Comparison of ENCODE assay signal across 9 cellular contexts in genomic region chr15:90463381-90463780, GRCh38.
DNase-seq lines count a peak whose midpoint lies in the region; ATAC-seq and TF ChIP-seq lines count a peak whose summit lies in the region.
"Had no signal": no experiment of that assay in that cellular context is flagged by ENCODE, and none has a peak within 500 bp of the region (broad histone marks: within the 10 kb centered on the region; RNA-seq: fewer than 3 reads in every experiment).

No MANE protein-coding gene starts in this region.

- peak; percentile 79 for DNase-seq in A172 (ENCODE audit: low spot score)
- peak; percentile 68 for DNase-seq in choroid plexus epithelial cell (ENCODE audit: low read depth)
- peak; percentile 93 to 96 for DNase-seq in lung microvascular endothelial cell (ENCODE audit: low read depth in 2 of 2)
- no peak for DNase-seq in nephron progenitor cell
- no peak for DNase-seq in ureter (ENCODE audit: low spot score)
- DNase-seq in NCI-H82 (lab: John Stamatoyannopoulos, UW) = no peak
- DNase-seq: AML-193 had no signal

- no peak overlapping the region for H3K27ac Mint-ChIP-seq in nephron progenitor cell

- peaks cover 8% of the 10 kb centered on the region for H3K27me3 Mint-ChIP-seq in nephron progenitor cell (ENCODE audit: low read depth, poor library complexity)

- ATAC-seq in HG03342 (IDR thresholded peaks at IDR 0.05; ENCODE audit: unreplicated experiment) = peak; percentile 53
- no peak for ATAC-seq in HG03175 (IDR thresholded peaks at IDR 0.05; ENCODE audit: unreplicated experiment)

- peaks cover 18% of the 10 kb centered on the region for H3K4me1 Mint-ChIP-seq in nephron progenitor cell

- H3K4me3 Mint-ChIP-seq in nephron progenitor cell = no peak overlapping the region

- H3K9me3 Mint-ChIP-seq in nephron progenitor cell = no peaks in the 10 kb centered on the region

- H3K4me3 ChIP-seq in choroid plexus epithelial cell (ENCODE audit: low read depth, low read length) = no peak overlapping the region

- TF ChIP-seq CTCF in choroid plexus epithelial cell (conservative IDR thresholded peaks at IDR 0.05; ENCODE audit: low read depth, low read length) = no peak
- TF ChIP-seq CTCF in nephron progenitor cell (IDR thresholded peaks at IDR 0.05) = no peak

- peaks cover 43% of the 10 kb centered on the region for H3K36me3 Mint-ChIP-seq in nephron progenitor cell (ENCODE audit: low read depth)

Comparison
In these comparisons a context has a peak if more than half of its experiments do, and no peak if none do; other contexts are left out.
1. DNase-seq: peak in A172 (single experiment), choroid plexus epithelial cell (single experiment) and lung microvascular endothelial cell (2 of 2); none in nephron progenitor cell (single experiment), ureter (single experiment) and NCI-H82 (single experiment).